21 cellular contexts compared by ENCODE assay signal in genomic region chr6:115706981-115707380, GRCh38.
A peak's percentile ranks its signal among the peaks of the same experiment; 100 is the strongest.
DNase-seq lines count a peak whose midpoint lies in the region; ATAC-seq and TF ChIP-seq lines count a peak whose summit lies in the region.
"Had no signal": no experiment of that assay in that cellular context is flagged by ENCODE, and none has a peak within 500 bp of the region (broad histone marks: within the 10 kb centered on the region; RNA-seq: fewer than 3 reads in every experiment).

No MANE protein-coding gene starts in this region.

- H2BK12ac ChIP-seq in trophoblast cell (ENCODE audit: low read length), result no peak overlapping the region

- TF ChIP-seq CTCF in GM23338 (conservative IDR thresholded peaks at IDR 0.05; ENCODE audit: low read depth in 2 of 2), result no peak
- no peak for TF ChIP-seq CTCF in WERI-Rb-1 (IDR thresholded peaks at IDR 0.05; ENCODE audit: low read depth, low read length)
- TF ChIP-seq CTCF in chondrocyte (IDR thresholded peaks at IDR 0.05), result no peak

- H3K27ac Mint-ChIP-seq in GM23338 (peak overlapping the region; percentile 39), chondrocyte (ENCODE audit: unreplicated experiment) (no peak overlapping the region)
- H3K27ac Mint-ChIP-seq in T-helper 2 cell treated with Interferon-gamma antibody and Interleukin-4, amounts not matched to agents 5 μg/mL and 100 μg/mL, for 36 hours, result no peak overlapping the region
- H3K27ac Mint-ChIP-seq: CD14-positive monocyte; CD4-positive, alpha-beta T cell; CD8-positive, alpha-beta memory T cell; H9 had no signal

- H3K27ac ChIP-seq in GM23338 (ENCODE audit: low read depth) (no peak overlapping the region), WERI-Rb-1 (peak overlapping the region; percentile 33; the same call in 1 of the 2 replicates), trophoblast cell (ENCODE audit: low read depth, low read length) (no peak overlapping the region)
- H3K27ac ChIP-seq: A549; BLaER1 treated with 17β-estradiol and CSF1 and Interleukin-3, amounts not matched to agents 10 nM and 100 nM; GM23248 had no signal

- no peak overlapping the region for H3K18ac ChIP-seq in trophoblast cell (ENCODE audit: low read length)

- no CpG with 5 or more reads among the region's 2 CpGs for whole genome bisulfite sequencing in trophoblast cell (ENCODE audit: extremely low coverage, insufficient coverage, insufficient read length)

- no peak overlapping the region for H2AK5ac ChIP-seq in trophoblast cell (ENCODE audit: low read length)

- no peaks in the 10 kb centered on the region for H3K79me1 ChIP-seq in trophoblast cell (ENCODE audit: low read length)

- no peak overlapping the region for H3K4me2 ChIP-seq in GM23338
- no peak overlapping the region for H3K4me2 ChIP-seq in trophoblast cell (ENCODE audit: low read length)
- H3K4me2 ChIP-seq: A549; BLaER1 treated with 17β-estradiol and CSF1 and Interleukin-3, amounts not matched to agents 10 nM and 100 nM had no signal

- H4K91ac ChIP-seq in trophoblast cell (ENCODE audit: low read depth, low read length), result no peak overlapping the region

- H3F3A ChIP-seq in GM23338 (replicated peaks; ENCODE audit: low read depth), result no peaks in the 10 kb centered on the region

- H3K36me3 ChIP-seq in GM23338 (ENCODE audit: insufficient read depth) (no peaks in the 10 kb centered on the region), WERI-Rb-1 (no peaks in the 10 kb centered on the region), trophoblast cell (ENCODE audit: control insufficient read depth in 1 of 2, insufficient read depth in 2 of 2, low read length in 2 of 2) (no peaks in the 10 kb centered on the region)
- H3K36me3 ChIP-seq: BE2C; BLaER1 treated with 17β-estradiol and CSF1 and Interleukin-3, amounts not matched to agents 10 nM and 100 nM had no signal

- H4K12ac ChIP-seq in trophoblast cell (ENCODE audit: low read depth, low read length), result no peak overlapping the region

- H3K4me1 ChIP-seq in GM23338 (ENCODE audit: insufficient read depth), result no peaks in the 10 kb centered on the region
- H3K4me1 ChIP-seq in trophoblast cell (ENCODE audit: control insufficient read depth in 1 of 2, insufficient read depth in 2 of 2, low read length in 2 of 2), result no peaks in the 10 kb centered on the region
- H3K4me1 ChIP-seq: A549; BLaER1 treated with 17β-estradiol and CSF1 and Interleukin-3, amounts not matched to agents 10 nM and 100 nM had no signal

- H3K79me2 ChIP-seq in GM23338 (replicated peaks; ENCODE audit: insufficient read depth) (no peaks in the 10 kb centered on the region), trophoblast cell (ENCODE audit: control insufficient read depth, insufficient read depth, low read length, poor library complexity) (no peaks in the 10 kb centered on the region)

- no peak overlapping the region for H2BK120ac ChIP-seq in trophoblast cell (ENCODE audit: insufficient read depth, low read length, poor library complexity)

- H3K9me3 ChIP-seq in WERI-Rb-1 (ENCODE audit: severe bottlenecking) (peaks cover 8% of the 10 kb centered on the region), trophoblast cell (ENCODE audit: insufficient read depth, low read depth, low read length) (peaks cover 3% of the 10 kb centered on the region)
- H3K9me3 ChIP-seq: A549, BE2C had no signal

- H3K4me3 Mint-ChIP-seq in GM23338, result no peak overlapping the region
- H3K4me3 Mint-ChIP-seq in chondrocyte (ENCODE audit: unreplicated experiment), result no peak overlapping the region
- no peak overlapping the region for H3K4me3 Mint-ChIP-seq in T-helper 2 cell treated with Interferon-gamma antibody and Interleukin-4, amounts not matched to agents 5 μg/mL and 100 μg/mL, for 36 hours
- H3K4me3 Mint-ChIP-seq: CD14-positive monocyte; CD4-positive, alpha-beta T cell; CD8-positive, alpha-beta memory T cell; H9 had no signal

- no peaks in the 10 kb centered on the region; the same call in 1 of the 2 replicates for H4K20me1 ChIP-seq in GM23338 (replicated peaks; ENCODE audit: insufficient read depth)
- H4K20me1 ChIP-seq: BLaER1 treated with 17β-estradiol and CSF1 and Interleukin-3, amounts not matched to agents 10 nM and 100 nM had no signal

- DNase-seq in GM23338 (ENCODE audit: low spot score) (no peak), WERI-Rb-1 (no peak), trophoblast cell (no peak), chondrocyte (ENCODE audit: low spot score) (no peak), NCI-H1417 (lab: John Stamatoyannopoulos, UW) (no peak)
- DNase-seq in T-helper 2 cell treated with Interferon-gamma antibody and Interleukin-4, amounts not matched to agents 5 μg/mL and 100 μg/mL, for 36 hours (ENCODE audit: low spot score), result no peak
- DNase-seq: 8988T; ACHN; AML-193; BE2C; CD4-positive, alpha-beta T cell; CD8-positive, alpha-beta memory T cell; DMS 273 treated with DMSO at 0.1 percent for 48 hours; DMS79 treated with DMSO at 0.1 percent for 48 hours; GF-D8; GM23248; H9 had no signal

- H3K4me1 Mint-ChIP-seq in GM23338 (no peaks in the 10 kb centered on the region), chondrocyte (ENCODE audit: low read depth) (no peaks in the 10 kb centered on the region)
- no peaks in the 10 kb centered on the region for H3K4me1 Mint-ChIP-seq in T-helper 2 cell treated with Interferon-gamma antibody and Interleukin-4, amounts not matched to agents 5 μg/mL and 100 μg/mL, for 36 hours (ENCODE audit: low read depth)
- H3K4me1 Mint-ChIP-seq: CD14-positive monocyte; CD8-positive, alpha-beta memory T cell; H9 had no signal

- H3K23ac ChIP-seq in trophoblast cell (ENCODE audit: low read length), result peak overlapping the region; percentile 46

- H2BK5ac ChIP-seq in trophoblast cell (ENCODE audit: low read depth, low read length, poor library complexity), result no peak overlapping the region

- H3K27me3 Mint-ChIP-seq in GM23338 (ENCODE audit: insufficient read depth, low read depth, poor library complexity) (no peaks in the 10 kb centered on the region), chondrocyte (ENCODE audit: low read depth) (no peaks in the 10 kb centered on the region)
- H3K27me3 Mint-ChIP-seq in T-helper 2 cell treated with Interferon-gamma antibody and Interleukin-4, amounts not matched to agents 5 μg/mL and 100 μg/mL, for 36 hours (ENCODE audit: low read depth), result no peaks in the 10 kb centered on the region
- H3K27me3 Mint-ChIP-seq: CD4-positive, alpha-beta T cell; CD8-positive, alpha-beta memory T cell had no signal

- no peaks in the 10 kb centered on the region; the same call in 1 of the 3 replicates for H3K9me3 Mint-ChIP-seq in GM23338
- peaks cover 9% of the 10 kb centered on the region for H3K9me3 Mint-ChIP-seq in chondrocyte (ENCODE audit: low read depth)
- H3K9me3 Mint-ChIP-seq in T-helper 2 cell treated with Interferon-gamma antibody and Interleukin-4, amounts not matched to agents 5 μg/mL and 100 μg/mL, for 36 hours, result peaks cover 13% of the 10 kb centered on the region
- H3K9me3 Mint-ChIP-seq: H9 had no signal

- H3K9ac ChIP-seq in trophoblast cell (ENCODE audit: low read length), result no peak overlapping the region
- H3K9ac ChIP-seq: BLaER1 treated with 17β-estradiol and CSF1 and Interleukin-3, amounts not matched to agents 10 nM and 100 nM; GM23248 had no signal

- H3K9me2 ChIP-seq in GM23338 (ENCODE audit: insufficient read depth), result no peaks in the 10 kb centered on the region

- no peak for ATAC-seq in GM23338
- ATAC-seq: A549, HCT116 had no signal

- H2AFZ ChIP-seq in GM23338, result no peak overlapping the region
- no peak overlapping the region for H2AFZ ChIP-seq in trophoblast cell (ENCODE audit: insufficient read depth, low read length, poor library complexity)
- H2AFZ ChIP-seq: GM23248 had no signal

- H3K14ac ChIP-seq in trophoblast cell (ENCODE audit: low read length), result no peak overlapping the region

- no peaks in the 10 kb centered on the region for H3K36me3 Mint-ChIP-seq in GM23338 (ENCODE audit: low read depth)
- no peaks in the 10 kb centered on the region for H3K36me3 Mint-ChIP-seq in chondrocyte (ENCODE audit: low read depth)
- H3K36me3 Mint-ChIP-seq in T-helper 2 cell treated with Interferon-gamma antibody and Interleukin-4, amounts not matched to agents 5 μg/mL and 100 μg/mL, for 36 hours (ENCODE audit: low read depth), result no peaks in the 10 kb centered on the region
- H3K36me3 Mint-ChIP-seq: CD14-positive monocyte; CD8-positive, alpha-beta memory T cell had no signal

- H3K27me3 ChIP-seq in GM23338 (ENCODE audit: insufficient read depth), result no peaks in the 10 kb centered on the region
- no peaks in the 10 kb centered on the region for H3K27me3 ChIP-seq in WERI-Rb-1 (ENCODE audit: insufficient read depth, low read depth, severe bottlenecking)
- H3K27me3 ChIP-seq in trophoblast cell (ENCODE audit: insufficient read depth, low read length), result no peaks in the 10 kb centered on the region
- H3K27me3 ChIP-seq: BE2C; BLaER1 treated with 17β-estradiol and CSF1 and Interleukin-3, amounts not matched to agents 10 nM and 100 nM had no signal

- H3K4me3 ChIP-seq in GM23338, result no peak overlapping the region
- no peak overlapping the region for H3K4me3 ChIP-seq in WERI-Rb-1 (ENCODE audit: low read depth, low read length)
- no peak overlapping the region for H3K4me3 ChIP-seq in trophoblast cell (ENCODE audit: low read depth, low read length)
- H3K4me3 ChIP-seq: A549; BLaER1 treated with 17β-estradiol and CSF1 and Interleukin-3, amounts not matched to agents 10 nM and 100 nM; GM23248 had no signal

- H4K8ac ChIP-seq in trophoblast cell (ENCODE audit: low read depth, low read length), result no peak overlapping the region

- no peak overlapping the region for H3K4ac ChIP-seq in trophoblast cell (ENCODE audit: low read depth, low read length)

TF ChIP-seq in GM23338, 12 proteins besides CTCF, POLR2A, EP300 and RAD21 (continues in another document):
- TF ChIP-seq ZNF114 (CRISPR knock-in tag; IDR thresholded peaks at IDR 0.05), result no peak
